ENCODE assay signal across 24 cellular contexts in genomic region chr13:98318263-98318878, GRCh38.
A peak's percentile ranks its signal among the peaks of the same experiment; 100 is the strongest.
DNase-seq lines count a peak whose midpoint lies in the region; ATAC-seq, FAIRE-seq and TF ChIP-seq lines count a peak whose summit lies in the region.
"Had no signal": no experiment of that assay in that cellular context is flagged by ENCODE, and none has a peak within 500 bp of the region (broad histone marks: within the 10 kb centered on the region; RNA-seq: fewer than 3 reads in every experiment).

No MANE protein-coding gene starts in this region.

- H3K4me3 ChIP-seq in heart left ventricle (no peak overlapping the region), HepG2 (replicated peaks in 1 of 3; ENCODE audit: insufficient read depth in 1 of 3, low read depth in 2 of 3, low read length in 3 of 3) (no peak overlapping the region)
- H3K4me3 ChIP-seq: A549, K562 had no signal

- CTCF ChIA-PET in HepG2 (lab: Yijun Ruan, JAX; ENCODE audit: low intra/inter-chr PET ratio, low total read pairs) (no interaction called here), HEK293T (lab: Yijun Ruan, JAX) (interaction anchor here (0.6 to 0.7 kb wide), 2 partner anchors 10 to 822 kb away, joined by 3 to 4 read pairs; no protein-coding TSS in a partner anchor)

- H3K4me2 ChIP-seq in HepG2 (ENCODE audit: low read depth, low read length): no peak overlapping the region
- H3K4me2 ChIP-seq: A549 had no signal

- intact Hi-C loops in cardiac septum (cut with DNase I) (no loop called here), heart left ventricle (cut with DNase I) (no loop called here), HepG2 (cut with micrococcal nuclease; ENCODE audit: unreplicated experiment) (no loop called here)

- H4K20me1 ChIP-seq in HepG2 (ENCODE audit: insufficient read depth, low read length): peaks cover 22% of the 10 kb centered on the region

- TF ChIP-seq CTCF in heart left ventricle (IDR thresholded peaks at IDR 0.05): no peak
- TF ChIP-seq CTCF in HepG2 (CRISPR knock-in tag; IDR thresholded peaks at IDR 0.05): no peak
- no peak for TF ChIP-seq CTCF in nephron progenitor cell (IDR thresholded peaks at IDR 0.05)

- H3K36me3 ChIP-seq in heart left ventricle: no peaks in the 10 kb centered on the region
- peaks cover 23 to 63% of the 10 kb centered on the region in 2 experiments for H3K36me3 ChIP-seq in HepG2 (replicated peaks in 1 of 2; ENCODE audit: control insufficient read depth in 1 of 2, insufficient read depth in 2 of 2, low read length in 2 of 2)

- FAIRE-seq in HepG2 (lab: Jason Lieb, UNC): no peak
- FAIRE-seq: A549, GM12891, GM19239, K562 had no signal

- TF ChIP-seq EP300 in HepG2 (IDR thresholded peaks at IDR 0.05; ENCODE audit: low read depth in 2 of 2, low read length in 2 of 2) (no peak), HepG2 (CRISPR knock-in tag; IDR thresholded peaks at IDR 0.05; ENCODE audit: borderline replicate concordance) (no peak)

- no peak overlapping the region for H3K27ac ChIP-seq in heart left ventricle
- no peak overlapping the region for H3K27ac ChIP-seq in HepG2 (ENCODE audit: extremely low read length, insufficient read depth, low read length)
- H3K27ac ChIP-seq: 22Rv1, A549, C4-2B, HL-60 had no signal

- DNase-seq in cardiac septum (ENCODE audit: low spot score) (peak; percentile 36), heart left ventricle (no peak), HepG2 (ENCODE audit: low spot score) (peak; percentile 35), nephron progenitor cell (no peak), COR-L47 (lab: John Stamatoyannopoulos, UW) (no peak), NCI-H1092 treated with DMSO at 0.1 percent for 48 hours (lab: John Stamatoyannopoulos, UW) (no peak), HEK293T (ENCODE audit: extremely low spot score) (no peak)
- DNase-seq: AML-193; Calu3; CD4-positive, alpha-beta T cell; DMS 273 treated with DMSO at 0.1 percent for 48 hours; DMS53; DND-41; EL; HCEC 1CT; HFFc6; IMR-90 had no signal

- POLR2A ChIA-PET in HepG2 (lab: Yijun Ruan, JAX) (no interaction called here), HEK293T (lab: Yijun Ruan, JAX) (no interaction called here)

- no peaks in the 10 kb centered on the region for H3K27me3 ChIP-seq in heart left ventricle
- no peaks in the 10 kb centered on the region for H3K27me3 ChIP-seq in HepG2 (ENCODE audit: control insufficient read depth in 1 of 2, insufficient read depth in 2 of 2, low read length in 2 of 2)

- H3K4me1 Mint-ChIP-seq in nephron progenitor cell: peaks cover 82% of the 10 kb centered on the region

- no peak overlapping the region for H3K4me3 Mint-ChIP-seq in nephron progenitor cell
- H3K4me3 Mint-ChIP-seq: CD4-positive, alpha-beta T cell; HFFc6 had no signal

- TF ChIP-seq RAD21 in HepG2 (CRISPR knock-in tag; IDR thresholded peaks at IDR 0.05): no peak

- no peak for ATAC-seq in heart left ventricle
- peak; percentile 31; the same call in 2 of the 3 replicates for ATAC-seq in HepG2
- ATAC-seq: A549, K562 had no signal

- BruUV-seq in HepG2 (replicated peaks; lab: Mats Ljungman, UMichigan): no TSS peak

- H3K36me3 Mint-ChIP-seq in nephron progenitor cell (ENCODE audit: low read depth): peaks cover 60% of the 10 kb centered on the region

- TF ChIP-seq POLR2A in heart left ventricle (IDR thresholded peaks at IDR 0.05): no peak
- TF ChIP-seq POLR2A in HepG2 (IDR thresholded peaks at IDR 0.05; ENCODE audit: insufficient read depth in 1 of 2, low read depth in 2 of 2, low read length in 2 of 2): no peak

- in situ Hi-C loops in HepG2 (cut with HindIII; ENCODE audit: extremely low pct_ligation_motif_present, low pct_unique_long_range_greater_than_20kb): no loop called here

- WGBS in heart left ventricle, 4 donors: 94 to 99% (median 98%) methylated on average over 11 of the region's 11 CpGs
- WGBS in HepG2 (ENCODE audit: low lambda C conversion rate): 82% methylated on average over 11 of the region's 11 CpGs

- H3K9ac ChIP-seq in HepG2 (ENCODE audit: insufficient read depth, low read depth, low read length): no peak overlapping the region

- H3K27ac Mint-ChIP-seq in nephron progenitor cell: peak overlapping the region; percentile 62
- H3K27ac Mint-ChIP-seq: CD4-positive, alpha-beta T cell; HFFc6 had no signal

- no peaks in the 10 kb centered on the region for H3K9me3 Mint-ChIP-seq in nephron progenitor cell
- H3K9me3 Mint-ChIP-seq: CD4-positive, alpha-beta T cell; HFFc6 had no signal

- peaks cover 0 to 21% (median 8%) of the 10 kb centered on the region in 12 donors for H3K4me1 ChIP-seq in heart left ventricle
- peaks cover 80% of the 10 kb centered on the region for H3K4me1 ChIP-seq in HepG2 (ENCODE audit: insufficient read depth, low read length)
- H3K4me1 ChIP-seq: A549 had no signal

- no peak overlapping the region for H2AFZ ChIP-seq in HepG2 (ENCODE audit: low read length)

- peaks cover 81% of the 10 kb centered on the region for H3K79me2 ChIP-seq in HepG2 (ENCODE audit: insufficient read depth, low read length)

- no peaks in the 10 kb centered on the region for H3K9me3 ChIP-seq in heart left ventricle
- H3K9me3 ChIP-seq in HepG2 (ENCODE audit: low read length): no peaks in the 10 kb centered on the region
- H3K9me3 ChIP-seq: A549 had no signal

- H3K27me3 Mint-ChIP-seq in nephron progenitor cell (ENCODE audit: low read depth, poor library complexity): peaks cover 3% of the 10 kb centered on the region

TF ChIP-seq in HepG2, 621 proteins besides CTCF, POLR2A, EP300 and RAD21 (continues in another document):
- TF ChIP-seq AGO2 (optimal IDR thresholded peaks at IDR 0.05; ENCODE audit: low read depth, low read length): peak; percentile 40
- peak; percentile 87 for TF ChIP-seq ZBTB33 (CRISPR knock-in tag; IDR thresholded peaks at IDR 0.05)
- TF ChIP-seq ZMYM4 (CRISPR knock-in tag; IDR thresholded peaks at IDR 0.05): 0 out of 2 replicates have a peak, but pooled peaks have one; percentile 10
- TF ChIP-seq TMF1 (CRISPR knock-in tag; IDR thresholded peaks at IDR 0.05; ENCODE audit: low read depth): no peak
- TF ChIP-seq ZNF33A (CRISPR knock-in tag; IDR thresholded peaks at IDR 0.05; ENCODE audit: borderline replicate concordance): no peak
- TF ChIP-seq ZNF205 (CRISPR knock-in tag; IDR thresholded peaks at IDR 0.05): no peak
- TF ChIP-seq MAZ (IDR thresholded peaks at IDR 0.05; ENCODE audit: borderline replicate concordance, low read depth, low read length): no peak
- TF ChIP-seq MAZ (CRISPR knock-in tag; IDR thresholded peaks at IDR 0.05; ENCODE audit: low read depth): no peak
- TF ChIP-seq ZNF556 (CRISPR knock-in tag; IDR thresholded peaks at IDR 0.05; ENCODE audit: borderline replicate concordance): no peak

TF ChIP-seq in HEK293T, 16 proteins besides CTCF, POLR2A, EP300 and RAD21:
- TF ChIP-seq FOXM1 (IDR thresholded peaks at IDR 0.05; ENCODE audit: borderline replicate concordance) (no peak), SUZ12 (IDR thresholded peaks at IDR 0.05) (no peak), HDGF (IDR thresholded peaks at IDR 0.05; ENCODE audit: borderline replicate concordance) (no peak), ARNT (IDR thresholded peaks at IDR 0.05) (no peak), ELF4 (IDR thresholded peaks at IDR 0.05) (no peak), ZNF384 (IDR thresholded peaks at IDR 0.05) (no peak), SP1 (IDR thresholded peaks at IDR 0.05) (no peak), FOXA1 (IDR thresholded peaks at IDR 0.05) (no peak), TARDBP (IDR thresholded peaks at IDR 0.05) (no peak), L3MBTL2 (conservative IDR thresholded peaks at IDR 0.05) (no peak), CTBP1 (IDR thresholded peaks at IDR 0.05; ENCODE audit: borderline replicate concordance) (no peak), NFRKB (IDR thresholded peaks at IDR 0.05) (no peak), LEF1 (IDR thresholded peaks at IDR 0.05; ENCODE audit: borderline replicate concordance) (no peak), PKNOX1 (IDR thresholded peaks at IDR 0.05) (no peak), FOXK2 (IDR thresholded peaks at IDR 0.05) (no peak), BHLHE40 (IDR thresholded peaks at IDR 0.05; ENCODE audit: borderline replicate concordance) (no peak)

Comparison
In these comparisons a context has a peak if more than half of its experiments do, and no peak if none do; other contexts are left out.
1. DNase-seq: peak in cardiac septum (single experiment) and HepG2 (single experiment); none in heart left ventricle (0 of 5), nephron progenitor cell (single experiment), COR-L47 (single experiment), NCI-H1092 treated with DMSO at 0.1 percent for 48 hours (single experiment) and HEK293T (single experiment).